In genomic region chr16:24188143-24188542, GRCh38 we compare ENCODE assay signal across 18 cellular contexts.
"Had no signal": no experiment of that assay in that cellular context is flagged by ENCODE, and none has a peak within 500 bp of the region (broad histone marks: within the 10 kb centered on the region; RNA-seq: fewer than 3 reads in every experiment).

No MANE protein-coding gene starts in this region.

- ATAC-seq: gastrocnemius medialis, heart left ventricle had no signal

- H3K4me3 Mint-ChIP-seq: activated naive CD4-positive, alpha-beta T cell treated with anti-CD3 and anti-CD28 coated beads, Interleukin-2, amount 50 U/mL, for 24 hours; neural crest cell had no signal

- H3K9me3 Mint-ChIP-seq: activated naive CD4-positive, alpha-beta T cell treated with anti-CD3 and anti-CD28 coated beads, Interleukin-2, amount 50 U/mL, for 24 hours; neural crest cell had no signal

- H3K4me1 Mint-ChIP-seq: neural crest cell had no signal

- H3K27me3 Mint-ChIP-seq: activated naive CD4-positive, alpha-beta T cell treated with anti-CD3 and anti-CD28 coated beads, Interleukin-2, amount 50 U/mL, for 24 hours had no signal

- H3K27ac Mint-ChIP-seq: activated naive CD4-positive, alpha-beta T cell treated with anti-CD3 and anti-CD28 coated beads, Interleukin-2, amount 50 U/mL, for 24 hours; progenitor cell of endocrine pancreas had no signal

- DNase-seq: activated CD4-positive, alpha-beta T cell treated with anti-CD3 and anti-CD28 coated beads, Interleukin-2, amount 50 U/mL, for 48 hours; activated gamma-delta T cell; activated T-cell treated with anti-CD3 and anti-CD28 coated beads, Interleukin-2, amount 50 U/mL, for 48 hours; cerebellar nuclear complex; cortex of kidney; gastrocnemius medialis; heart left ventricle; kidney glomerular epithelial cell; left ventricle myocardium inferior; stimulated activated CD4-positive, alpha-beta T cell treated with anti-CD3 and anti-CD28 coated beads, Interleukin-12 subunit alpha, Interleukin-12 subunit beta, amount 100 ng/mL, for 4 hours; stimulated activated CD4-positive, alpha-beta T cell treated with anti-CD3 and anti-CD28 coated beads, Interleukin-1b, Interleukin-23, amount 100 ng/mL, for 48 hours; stimulated activated CD8-positive, alpha-beta memory T cell treated with anti-CD3 and anti-CD28 coated beads, Interleukin-4, amount 100 ng/mL, for 48 hours; stimulated activated naive CD4-positive, alpha-beta T cell treated with Interleukin-2 at 50 U/mL for 16 hours; uterus; WERI-Rb-1 had no signal
